In the genomic region with DNA sequence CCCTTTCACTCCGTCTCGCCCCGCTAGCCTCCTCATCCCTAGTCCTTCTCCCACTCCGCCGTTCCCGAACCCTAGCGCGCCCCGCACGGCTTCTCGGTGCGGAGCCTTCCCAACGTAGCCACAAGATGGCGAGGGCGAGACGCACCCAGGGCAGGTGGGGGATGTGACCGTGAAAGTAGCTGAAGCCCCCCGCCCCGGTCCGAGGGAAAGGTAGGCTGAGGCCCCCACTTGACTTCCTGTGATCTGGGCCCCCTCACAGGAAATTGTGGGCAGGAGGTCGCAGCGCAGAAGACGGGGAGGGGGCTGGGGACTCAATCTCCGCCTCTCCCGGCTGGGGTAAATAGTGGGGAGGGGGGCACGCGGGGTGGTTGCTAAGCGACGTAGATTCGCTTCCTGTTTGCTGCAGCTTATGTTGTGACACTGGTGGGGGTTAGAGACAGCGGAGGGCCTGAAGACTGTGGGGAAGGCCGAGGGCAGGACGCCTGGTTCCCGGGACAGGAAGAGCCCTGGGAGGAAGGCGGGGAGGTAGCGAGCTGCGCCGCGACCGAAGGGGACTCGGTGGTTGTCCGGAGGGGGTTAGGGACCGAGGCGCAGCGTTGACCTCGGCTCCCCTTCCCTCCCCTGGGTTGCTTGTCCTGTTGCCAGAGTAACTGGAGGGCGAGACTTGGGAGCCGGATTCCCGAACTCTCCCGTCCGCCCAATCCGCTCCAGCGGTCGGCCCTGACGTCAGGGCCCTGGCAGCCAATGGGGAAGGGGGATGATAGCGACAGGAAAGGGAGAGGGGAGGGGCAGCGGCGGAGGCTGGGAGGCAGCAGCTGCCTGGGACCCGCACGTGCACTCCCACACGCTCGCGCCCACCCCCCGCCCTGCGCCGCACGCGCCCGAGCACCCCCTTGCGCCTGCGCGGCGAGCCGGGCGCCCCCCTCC, we compare ENCODE assay signal across 1 cellular context.
A peak's percentile ranks its signal among the peaks of the same experiment; 100 is the strongest.
TF ChIP-seq lines count a peak whose summit lies in the region.

No MANE protein-coding gene starts in this region.

TF ChIP-seq in HepG2, 621 proteins besides CTCF, POLR2A, EP300 and RAD21 (continued from another document and continues in another):
- TF ChIP-seq, protein P1, sequence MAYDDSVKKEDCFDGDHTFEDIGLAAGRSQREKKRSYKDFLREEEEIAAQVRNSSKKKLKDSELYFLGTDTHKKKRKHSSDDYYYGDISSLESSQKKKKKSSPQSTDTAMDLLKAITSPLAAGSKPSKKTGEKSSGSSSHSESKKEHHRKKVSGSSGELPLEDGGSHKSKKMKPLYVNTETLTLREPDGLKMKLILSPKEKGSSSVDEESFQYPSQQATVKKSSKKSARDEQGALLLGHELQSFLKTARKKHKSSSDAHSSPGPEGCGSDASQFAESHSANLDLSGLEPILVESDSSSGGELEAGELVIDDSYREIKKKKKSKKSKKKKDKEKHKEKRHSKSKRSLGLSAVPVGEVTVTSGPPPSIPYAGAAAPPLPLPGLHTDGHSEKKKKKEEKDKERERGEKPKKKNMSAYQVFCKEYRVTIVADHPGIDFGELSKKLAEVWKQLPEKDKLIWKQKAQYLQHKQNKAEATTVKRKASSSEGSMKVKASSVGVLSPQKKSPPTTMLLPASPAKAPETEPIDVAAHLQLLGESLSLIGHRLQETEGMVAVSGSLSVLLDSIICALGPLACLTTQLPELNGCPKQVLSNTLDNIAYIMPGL (CRISPR knock-in tag; IDR thresholded peaks at IDR 0.05; ENCODE audit: borderline replicate concordance in 1 of 2, low read depth in 1 of 2) = peak; percentile 18 to 69; a peak in 2 of 4 replicates
- TF ChIP-seq, protein P2, sequence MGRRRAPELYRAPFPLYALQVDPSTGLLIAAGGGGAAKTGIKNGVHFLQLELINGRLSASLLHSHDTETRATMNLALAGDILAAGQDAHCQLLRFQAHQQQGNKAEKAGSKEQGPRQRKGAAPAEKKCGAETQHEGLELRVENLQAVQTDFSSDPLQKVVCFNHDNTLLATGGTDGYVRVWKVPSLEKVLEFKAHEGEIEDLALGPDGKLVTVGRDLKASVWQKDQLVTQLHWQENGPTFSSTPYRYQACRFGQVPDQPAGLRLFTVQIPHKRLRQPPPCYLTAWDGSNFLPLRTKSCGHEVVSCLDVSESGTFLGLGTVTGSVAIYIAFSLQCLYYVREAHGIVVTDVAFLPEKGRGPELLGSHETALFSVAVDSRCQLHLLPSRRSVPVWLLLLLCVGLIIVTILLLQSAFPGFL (CRISPR knock-in tag; IDR thresholded peaks at IDR 0.05) = no peak
- TF ChIP-seq, protein P3, sequence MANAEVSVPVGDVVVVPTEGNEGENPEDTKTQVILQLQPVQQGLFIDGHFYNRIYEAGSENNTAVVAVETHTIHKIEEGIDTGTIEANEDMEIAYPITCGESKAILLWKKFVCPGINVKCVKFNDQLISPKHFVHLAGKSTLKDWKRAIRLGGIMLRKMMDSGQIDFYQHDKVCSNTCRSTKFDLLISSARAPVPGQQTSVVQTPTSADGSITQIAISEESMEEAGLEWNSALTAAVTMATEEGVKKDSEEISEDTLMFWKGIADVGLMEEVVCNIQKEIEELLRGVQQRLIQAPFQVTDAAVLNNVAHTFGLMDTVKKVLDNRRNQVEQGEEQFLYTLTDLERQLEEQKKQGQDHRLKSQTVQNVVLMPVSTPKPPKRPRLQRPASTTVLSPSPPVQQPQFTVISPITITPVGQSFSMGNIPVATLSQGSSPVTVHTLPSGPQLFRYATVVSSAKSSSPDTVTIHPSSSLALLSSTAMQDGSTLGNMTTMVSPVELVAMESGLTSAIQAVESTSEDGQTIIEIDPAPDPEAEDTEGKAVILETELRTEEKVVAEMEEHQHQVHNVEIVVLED (CRISPR knock-in tag; IDR thresholded peaks at IDR 0.05; ENCODE audit: borderline replicate concordance) = no peak
- TF ChIP-seq SP4 (CRISPR knock-in tag; IDR thresholded peaks at IDR 0.05) (peak; percentile 31; the same call in 1 of the 2 replicates), FOXK1 (CRISPR knock-in tag; IDR thresholded peaks at IDR 0.05; ENCODE audit: borderline replicate concordance, low read depth) (no peak), ARNTL (CRISPR knock-in tag; IDR thresholded peaks at IDR 0.05) (peak; percentile 91), SRSF1 (optimal IDR thresholded peaks at IDR 0.05; ENCODE audit: low read depth, low read length) (peak; percentile 21), GFI1 (CRISPR knock-in tag; IDR thresholded peaks at IDR 0.05; ENCODE audit: borderline replicate concordance) (peak; percentile 39; the same call in 1 of the 2 replicates), ZZZ3 (CRISPR knock-in tag; IDR thresholded peaks at IDR 0.05; ENCODE audit: borderline replicate concordance) (peak; percentile 7; the same call in 1 of the 2 replicates), SRY (CRISPR knock-in tag; IDR thresholded peaks at IDR 0.05) (no peak), ZC3H13 (CRISPR knock-in tag; IDR thresholded peaks at IDR 0.05) (peak; percentile 51), ZBTB7A (CRISPR knock-in tag; IDR thresholded peaks at IDR 0.05) (peak; percentile 90), KDM3A (CRISPR knock-in tag; IDR thresholded peaks at IDR 0.05; ENCODE audit: low read depth) (peak; percentile 58; the same call in 1 of the 2 replicates), RFX1 (IDR thresholded peaks at IDR 0.05) (peak; percentile 95), GABPB1 (CRISPR knock-in tag; IDR thresholded peaks at IDR 0.05) (peak; percentile 69), CEBPB (IDR thresholded peaks at IDR 0.05; ENCODE audit: borderline replicate concordance, low read depth, low read length) (0 out of 2 replicates have a peak, but pooled peaks have one; percentile 4), ATF1 (CRISPR knock-in tag; IDR thresholded peaks at IDR 0.05) (0 out of 2 replicates have a peak, but pooled peaks have one; percentile 36), ELF1 (CRISPR knock-in tag; IDR thresholded peaks at IDR 0.05) (peak; percentile 30; the same call in 1 of the 2 replicates), HOXD1 (CRISPR knock-in tag; IDR thresholded peaks at IDR 0.05) (peak; percentile 23), ZNF792 (CRISPR knock-in tag; IDR thresholded peaks at IDR 0.05) (no peak), RXRA (CRISPR knock-in tag; IDR thresholded peaks at IDR 0.05) (peak; percentile 78), MAFG (CRISPR knock-in tag; IDR thresholded peaks at IDR 0.05) (no peak), RARA (CRISPR knock-in tag; IDR thresholded peaks at IDR 0.05) (peak; percentile 63), TBP (CRISPR knock-in tag; IDR thresholded peaks at IDR 0.05) (no peak), TBX2 (CRISPR knock-in tag; IDR thresholded peaks at IDR 0.05; ENCODE audit: borderline replicate concordance) (0 out of 2 replicates have a peak, but pooled peaks have one; percentile 41), GATAD2A (CRISPR knock-in tag; IDR thresholded peaks at IDR 0.05) (peak; percentile 28; the same call in 1 of the 2 replicates), ZNF337 (CRISPR knock-in tag; IDR thresholded peaks at IDR 0.05; ENCODE audit: borderline replicate concordance, low read depth) (no peak), SIN3A (IDR thresholded peaks at IDR 0.05; ENCODE audit: borderline replicate concordance, low read depth, low read length) (peak; percentile 79), ZFP37 (CRISPR knock-in tag; IDR thresholded peaks at IDR 0.05; ENCODE audit: borderline replicate concordance) (0 out of 2 replicates have a peak, but pooled peaks have one; percentile 9), NONO (IDR thresholded peaks at IDR 0.05) (no peak), NONO (CRISPR knock-in tag; conservative IDR thresholded peaks at IDR 0.05) (peak; percentile 47), ZNF7 (CRISPR knock-in tag; IDR thresholded peaks at IDR 0.05) (no peak), ZNF572 (CRISPR knock-in tag; IDR thresholded peaks at IDR 0.05) (0 out of 2 replicates have a peak, but pooled peaks have one; percentile 60), TOE1 (CRISPR knock-in tag; IDR thresholded peaks at IDR 0.05) (no peak), ETV5 (CRISPR knock-in tag; IDR thresholded peaks at IDR 0.05; ENCODE audit: borderline replicate concordance) (peak; percentile 6; the same call in 1 of the 2 replicates), ESRRA (CRISPR knock-in tag; IDR thresholded peaks at IDR 0.05; ENCODE audit: low read depth) (0 out of 2 replicates have a peak, but pooled peaks have one; percentile 37), HNRNPK (IDR thresholded peaks at IDR 0.05; ENCODE audit: low read depth, low read length, poor library complexity, severe bottlenecking) (peak; percentile 44), SP1 (IDR thresholded peaks at IDR 0.05) (no peak), SP1 (CRISPR knock-in tag; IDR thresholded peaks at IDR 0.05) (0 out of 2 replicates have a peak, but pooled peaks have one; percentile 33), ZFP62 (CRISPR knock-in tag; IDR thresholded peaks at IDR 0.05) (no peak), KLF16 (CRISPR knock-in tag; IDR thresholded peaks at IDR 0.05) (peak in 1 of 2 experiments; percentile 41; a peak in 1 of 4 replicates), NPAS2 (CRISPR knock-in tag; IDR thresholded peaks at IDR 0.05; ENCODE audit: borderline replicate concordance) (no peak), RFXAP (CRISPR knock-in tag; IDR thresholded peaks at IDR 0.05; ENCODE audit: borderline replicate concordance) (peak; percentile 99), SMYD3 (CRISPR knock-in tag; IDR thresholded peaks at IDR 0.05) (no peak), XRCC5 (optimal IDR thresholded peaks at IDR 0.05; ENCODE audit: low read length) (peak; percentile 40), ZNF160 (CRISPR knock-in tag; IDR thresholded peaks at IDR 0.05) (no peak), ARNT2 (CRISPR knock-in tag; IDR thresholded peaks at IDR 0.05; ENCODE audit: low read depth) (peak; percentile 44; the same call in 1 of the 2 replicates)
- TF ChIP-seq, protein P4, sequence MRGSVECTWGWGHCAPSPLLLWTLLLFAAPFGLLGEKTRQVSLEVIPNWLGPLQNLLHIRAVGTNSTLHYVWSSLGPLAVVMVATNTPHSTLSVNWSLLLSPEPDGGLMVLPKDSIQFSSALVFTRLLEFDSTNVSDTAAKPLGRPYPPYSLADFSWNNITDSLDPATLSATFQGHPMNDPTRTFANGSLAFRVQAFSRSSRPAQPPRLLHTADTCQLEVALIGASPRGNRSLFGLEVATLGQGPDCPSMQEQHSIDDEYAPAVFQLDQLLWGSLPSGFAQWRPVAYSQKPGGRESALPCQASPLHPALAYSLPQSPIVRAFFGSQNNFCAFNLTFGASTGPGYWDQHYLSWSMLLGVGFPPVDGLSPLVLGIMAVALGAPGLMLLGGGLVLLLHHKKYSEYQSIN (CRISPR knock-in tag; IDR thresholded peaks at IDR 0.05; ENCODE audit: borderline replicate concordance) = no peak
- TF ChIP-seq, protein P5, sequence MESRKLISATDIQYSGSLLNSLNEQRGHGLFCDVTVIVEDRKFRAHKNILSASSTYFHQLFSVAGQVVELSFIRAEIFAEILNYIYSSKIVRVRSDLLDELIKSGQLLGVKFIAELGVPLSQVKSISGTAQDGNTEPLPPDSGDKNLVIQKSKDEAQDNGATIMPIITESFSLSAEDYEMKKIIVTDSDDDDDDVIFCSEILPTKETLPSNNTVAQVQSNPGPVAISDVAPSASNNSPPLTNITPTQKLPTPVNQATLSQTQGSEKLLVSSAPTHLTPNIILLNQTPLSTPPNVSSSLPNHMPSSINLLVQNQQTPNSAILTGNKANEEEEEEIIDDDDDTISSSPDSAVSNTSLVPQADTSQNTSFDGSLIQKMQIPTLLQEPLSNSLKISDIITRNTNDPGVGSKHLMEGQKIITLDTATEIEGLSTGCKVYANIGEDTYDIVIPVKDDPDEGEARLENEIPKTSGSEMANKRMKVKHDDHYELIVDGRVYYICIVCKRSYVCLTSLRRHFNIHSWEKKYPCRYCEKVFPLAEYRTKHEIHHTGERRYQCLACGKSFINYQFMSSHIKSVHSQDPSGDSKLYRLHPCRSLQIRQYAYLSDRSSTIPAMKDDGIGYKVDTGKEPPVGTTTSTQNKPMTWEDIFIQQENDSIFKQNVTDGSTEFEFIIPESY (CRISPR knock-in tag; IDR thresholded peaks at IDR 0.05) = peak; percentile 40; the same call in 1 of the 2 replicates
- TF ChIP-seq, protein P6, sequence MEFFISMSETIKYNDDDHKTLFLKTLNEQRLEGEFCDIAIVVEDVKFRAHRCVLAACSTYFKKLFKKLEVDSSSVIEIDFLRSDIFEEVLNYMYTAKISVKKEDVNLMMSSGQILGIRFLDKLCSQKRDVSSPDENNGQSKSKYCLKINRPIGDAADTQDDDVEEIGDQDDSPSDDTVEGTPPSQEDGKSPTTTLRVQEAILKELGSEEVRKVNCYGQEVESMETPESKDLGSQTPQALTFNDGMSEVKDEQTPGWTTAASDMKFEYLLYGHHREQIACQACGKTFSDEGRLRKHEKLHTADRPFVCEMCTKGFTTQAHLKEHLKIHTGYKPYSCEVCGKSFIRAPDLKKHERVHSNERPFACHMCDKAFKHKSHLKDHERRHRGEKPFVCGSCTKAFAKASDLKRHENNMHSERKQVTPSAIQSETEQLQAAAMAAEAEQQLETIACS (CRISPR knock-in tag; IDR thresholded peaks at IDR 0.05) = peak; percentile 67
- TF ChIP-seq, protein P7, sequence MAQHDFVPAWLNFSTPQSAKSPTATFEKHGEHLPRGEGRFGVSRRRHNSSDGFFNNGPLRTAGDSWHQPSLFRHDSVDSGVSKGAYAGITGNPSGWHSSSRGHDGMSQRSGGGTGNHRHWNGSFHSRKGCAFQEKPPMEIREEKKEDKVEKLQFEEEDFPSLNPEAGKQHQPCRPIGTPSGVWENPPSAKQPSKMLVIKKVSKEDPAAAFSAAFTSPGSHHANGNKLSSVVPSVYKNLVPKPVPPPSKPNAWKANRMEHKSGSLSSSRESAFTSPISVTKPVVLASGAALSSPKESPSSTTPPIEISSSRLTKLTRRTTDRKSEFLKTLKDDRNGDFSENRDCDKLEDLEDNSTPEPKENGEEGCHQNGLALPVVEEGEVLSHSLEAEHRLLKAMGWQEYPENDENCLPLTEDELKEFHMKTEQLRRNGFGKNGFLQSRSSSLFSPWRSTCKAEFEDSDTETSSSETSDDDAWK (CRISPR knock-in tag; IDR thresholded peaks at IDR 0.05) = no peak
- TF ChIP-seq, protein P8, sequence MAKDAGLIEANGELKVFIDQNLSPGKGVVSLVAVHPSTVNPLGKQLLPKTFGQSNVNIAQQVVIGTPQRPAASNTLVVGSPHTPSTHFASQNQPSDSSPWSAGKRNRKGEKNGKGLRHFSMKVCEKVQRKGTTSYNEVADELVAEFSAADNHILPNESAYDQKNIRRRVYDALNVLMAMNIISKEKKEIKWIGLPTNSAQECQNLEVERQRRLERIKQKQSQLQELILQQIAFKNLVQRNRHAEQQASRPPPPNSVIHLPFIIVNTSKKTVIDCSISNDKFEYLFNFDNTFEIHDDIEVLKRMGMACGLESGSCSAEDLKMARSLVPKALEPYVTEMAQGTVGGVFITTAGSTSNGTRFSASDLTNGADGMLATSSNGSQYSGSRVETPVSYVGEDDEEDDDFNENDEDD (CRISPR knock-in tag; IDR thresholded peaks at IDR 0.05; ENCODE audit: borderline replicate concordance) = peak; percentile 27; the same call in 1 of the 2 replicates
- TF ChIP-seq, protein P9, sequence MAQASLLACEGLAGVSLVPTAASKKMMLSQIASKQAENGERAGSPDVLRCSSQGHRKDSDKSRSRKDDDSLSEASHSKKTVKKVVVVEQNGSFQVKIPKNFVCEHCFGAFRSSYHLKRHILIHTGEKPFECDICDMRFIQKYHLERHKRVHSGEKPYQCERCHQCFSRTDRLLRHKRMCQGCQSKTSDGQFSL (CRISPR knock-in tag; IDR thresholded peaks at IDR 0.05) = peak; percentile 68
